ENCODE assay signal across 8 cellular contexts in the genomic region with DNA sequence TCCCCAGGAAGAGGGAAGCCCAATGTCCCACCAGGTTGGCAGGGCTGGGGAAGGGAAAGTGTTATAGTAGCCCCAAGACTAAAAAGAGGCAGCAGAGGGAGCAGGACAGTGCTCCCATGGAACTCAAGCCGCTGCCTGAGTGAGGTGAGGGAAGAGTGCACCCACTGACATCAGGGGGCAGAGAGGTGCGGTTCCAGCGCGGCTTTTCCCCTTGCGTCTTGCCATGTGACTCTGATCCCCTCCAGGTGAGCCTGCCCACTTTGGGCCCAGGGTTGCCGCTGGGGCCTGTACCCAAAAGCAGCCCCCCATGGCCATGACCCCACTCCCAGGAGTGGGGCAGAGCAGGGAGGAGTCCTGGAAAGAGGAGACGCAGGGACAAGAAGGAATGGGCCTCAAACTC.
DNase-seq lines count a peak whose midpoint lies in the region; FAIRE-seq and TF ChIP-seq lines count a peak whose summit lies in the region.
"Not testable (repeated sequence)": the region's sequence is repeated elsewhere in the genome, so short reads cannot be mapped to it uniquely, and the experiment has no call there.

No MANE protein-coding gene starts in this region.

- H3K9me3 Mint-ChIP-seq in activated naive CD8-positive, alpha-beta T cell (ENCODE audit: low read depth); endothelial cell (ENCODE audit: unreplicated experiment): not testable (repeated sequence)

- peaks cover 27% of the 10 kb centered on the region for H3K4me1 Mint-ChIP-seq in activated naive CD8-positive, alpha-beta T cell (ENCODE audit: low read depth)
- peaks cover 13% of the 10 kb centered on the region for H3K4me1 Mint-ChIP-seq in endothelial cell (ENCODE audit: unreplicated experiment)

- H3K36me3 Mint-ChIP-seq in activated naive CD8-positive, alpha-beta T cell; endothelial cell (ENCODE audit: low read depth, unreplicated experiment): not testable (repeated sequence)

- 85 to 96% (median 93%) methylated on average over 5 to 7 of the region's 7 CpGs for WGBS in stomach, 5 donors

- not testable (repeated sequence) for H3K4me1 ChIP-seq in kidney (ENCODE audit: control insufficient read depth in 1 of 2, insufficient read depth in 1 of 2, low read depth in 1 of 2, low read length in 2 of 2); neuron (ENCODE audit: insufficient read depth, low read length)
- H3K4me1 ChIP-seq in stomach, result peaks cover 13 to 26% (median 17%) of the 10 kb centered on the region in 4 donors

- not testable (repeated sequence) for TF ChIP-seq POLR2A in stomach (IDR thresholded peaks at IDR 0.05)

- peak overlapping the region; percentile 98 for H3K27ac Mint-ChIP-seq in activated naive CD8-positive, alpha-beta T cell
- H3K27ac Mint-ChIP-seq in endothelial cell (ENCODE audit: unreplicated experiment), result peak overlapping the region; percentile 98

- TF ChIP-seq EP300 in stomach (IDR thresholded peaks at IDR 0.05), result not testable (repeated sequence)

- H3K4me3 ChIP-seq in AG10803 (ENCODE audit: low read length) (peak overlapping the region; percentile 94), HFF-Myc (replicated peaks; ENCODE audit: low read depth, low read length) (peak overlapping the region; percentile 73), SK-N-MC (peak overlapping the region; percentile 92; the same call in 1 of the 2 replicates), kidney (ENCODE audit: low read length in 2 of 2) (peak overlapping the region; percentile 95 to 100), neuron (ENCODE audit: low read length) (peak overlapping the region; percentile 83), stomach (peak overlapping the region; percentile 67 to 82 (median 76))

- not testable (repeated sequence) for H3K9me3 ChIP-seq in SK-N-MC (ENCODE audit: low read depth, low read length); kidney (ENCODE audit: control insufficient read depth in 1 of 2, low read length in 2 of 2); neuron (ENCODE audit: low read length); stomach

- peak overlapping the region; percentile 94 for H3K4me3 Mint-ChIP-seq in activated naive CD8-positive, alpha-beta T cell
- peak overlapping the region; percentile 81 for H3K4me3 Mint-ChIP-seq in endothelial cell (ENCODE audit: unreplicated experiment)

- H3K27me3 Mint-ChIP-seq in activated naive CD8-positive, alpha-beta T cell; endothelial cell (ENCODE audit: unreplicated experiment): not testable (repeated sequence)

- FAIRE-seq in kidney (lab: Jason Lieb, UNC), result not testable (repeated sequence)

- H3K36me3 ChIP-seq in SK-N-MC (ENCODE audit: insufficient read depth, low read length); kidney (ENCODE audit: control insufficient read depth in 1 of 2, insufficient read depth in 2 of 2, low read length in 2 of 2); neuron (ENCODE audit: insufficient read depth, low read length); stomach: not testable (repeated sequence)

- not testable (repeated sequence) for TF ChIP-seq CTCF in AG10803 (conservative IDR thresholded peaks at IDR 0.05; ENCODE audit: low read length); HFF-Myc (IDR thresholded peaks at IDR 0.05; ENCODE audit: low read depth, low read length, missing control alignments); endothelial cell (IDR thresholded peaks at IDR 0.05; ENCODE audit: unreplicated experiment); kidney (IDR thresholded peaks at IDR 0.05; ENCODE audit: borderline replicate concordance, extremely low read depth, insufficient read depth); stomach (IDR thresholded peaks at IDR 0.05)

- intact Hi-C loops in kidney (cut with DNase I); stomach (cut with DNase I; ENCODE audit: low total_unique reads): not testable (repeated sequence)

- peak overlapping the region; percentile 57 for H2AFZ ChIP-seq in neuron (ENCODE audit: low read depth, low read length)

- not testable (repeated sequence) for DNase-seq in AG10803 (ENCODE audit: low read depth); HFF-Myc (ENCODE audit: extremely low read depth, low read depth); SK-N-MC (ENCODE audit: low read depth, low spot score); endothelial cell (ENCODE audit: low spot score); kidney; stomach

- H3K27ac ChIP-seq in SK-N-MC (0 out of 2 replicates have a peak overlapping the region, but pooled peaks have one; percentile 87), kidney (ENCODE audit: low read depth in 2 of 2, low read length in 2 of 2) (peak overlapping the region in 1 of 2 donors; percentile 95), stomach (peak overlapping the region in 4 of 5 donors; percentile 90 to 95 (median 93))

- not testable (repeated sequence) for H3K27me3 ChIP-seq in neuron (ENCODE audit: insufficient read depth, low read length); stomach

- H3K9ac ChIP-seq in SK-N-MC (ENCODE audit: insufficient read length), result not testable (repeated sequence)
- peak overlapping the region; percentile 93 to 95 for H3K9ac ChIP-seq in kidney (ENCODE audit: low read length in 2 of 2)
